Comparison of ENCODE assay signal across 11 cellular contexts in the genomic region with DNA sequence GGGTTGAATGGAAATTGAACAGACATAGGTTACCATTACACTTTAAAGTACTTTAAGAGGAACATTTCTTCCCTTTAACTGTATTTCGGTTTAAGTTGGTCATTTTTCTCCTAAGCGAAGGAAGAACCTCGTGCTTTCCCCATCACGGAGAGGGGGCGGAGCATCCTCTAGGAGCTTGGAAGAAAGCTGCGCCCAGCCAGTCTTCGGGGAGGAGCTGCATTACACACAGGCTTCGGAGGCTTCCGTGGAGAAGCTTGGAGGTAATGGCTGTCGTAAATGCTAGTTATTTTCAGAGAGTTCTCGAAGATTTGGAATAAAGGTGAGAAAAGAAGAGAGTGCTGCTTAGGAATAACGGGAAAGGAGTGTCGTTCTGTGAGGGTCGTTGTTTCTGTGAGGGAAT. TPM values are rescaled to one million over a fixed set of nuclear protein-coding genes. Genes with fewer than 3 reads are reported as not detected.
DNase-seq lines count a peak whose midpoint lies in the region; ATAC-seq, FAIRE-seq and TF ChIP-seq lines count a peak whose summit lies in the region.
"Had no signal": no experiment of that assay in that cellular context is flagged by ENCODE, and none has a peak within 500 bp of the region (broad histone marks: within the 10 kb centered on the region; RNA-seq: fewer than 3 reads in every experiment).

TSS of gene PWWP3B (plus strand) at position 199 of the 400 bp plus-strand sequence. CDS start 37,128 bp downstream, outside the sequence.

- ATAC-seq in left lung (peak; percentile 86), HG03571 (IDR thresholded peaks at IDR 0.05; ENCODE audit: unreplicated experiment) (no peak), HG02981 (IDR thresholded peaks at IDR 0.05; ENCODE audit: unreplicated experiment) (no peak), HG02973 (IDR thresholded peaks at IDR 0.05; ENCODE audit: unreplicated experiment) (no peak)

- H3K4me1 Mint-ChIP-seq in type B pancreatic cell (ENCODE audit: unreplicated experiment) = no peaks in the 10 kb centered on the region

- intact Hi-C loops in left lung (cut with DNase I) = no loop called here

- TF ChIP-seq CTCF in left lung (IDR thresholded peaks at IDR 0.05) = no peak
- no peak for TF ChIP-seq CTCF in type B pancreatic cell (conservative IDR thresholded peaks at IDR 0.05)

- H3K36me3 ChIP-seq in left lung = no peaks in the 10 kb centered on the region

- peak within 1 kb of the TSS; percentile 84 for H3K4me3 Mint-ChIP-seq in type B pancreatic cell

- peaks cover 0 to 7% of the 10 kb centered on the region in 2 donors for H3K27me3 ChIP-seq in left lung

- H3K9me3 Mint-ChIP-seq in type B pancreatic cell = no peaks in the 10 kb centered on the region

- H3K27me3 Mint-ChIP-seq in type B pancreatic cell = no peaks in the 10 kb centered on the region

- H3K36me3 Mint-ChIP-seq in type B pancreatic cell = no peaks in the 10 kb centered on the region

- no peaks in the 10 kb centered on the region for H3K4me1 ChIP-seq in left lung

- no peak within 1 kb of the TSS for H3K27ac ChIP-seq in left lung

- peak; percentile 42 to 73 for DNase-seq in NCI-H2081 (lab: John Stamatoyannopoulos, UW)
- no peak for DNase-seq in NCI-H2081 treated with DMSO at 0.1 percent for 48 hours (lab: John Stamatoyannopoulos, UW)
- peak; percentile 33 to 38 for DNase-seq in left lung
- DNase-seq in type B pancreatic cell (ENCODE audit: extremely low spot score, unreplicated experiment) = no peak
- DNase-seq: MV-4-11 had no signal

- peak; percentile 24 for FAIRE-seq in colon (lab: Jason Lieb, UNC)
- FAIRE-seq: A204.1 had no signal

- H3K27ac Mint-ChIP-seq in type B pancreatic cell = no peak within 1 kb of the TSS

- H3K9me3 ChIP-seq in left lung = no peaks in the 10 kb centered on the region

- no peak within 1 kb of the TSS for H3K4me3 ChIP-seq in left lung

RNA-seq across cellular contexts. Expression of gene PWWP3B, which starts in this region (rescaled TPM):
- total RNA-seq in left lung (under 1 TPM; 0.13 to 0.87 TPM), type B pancreatic cell (ENCODE audit: low replicate concordance) (0.79 and 3.8 TPM in 2 replicates)
- total RNA-seq: mononuclear cell had no signal

Comparison
In these comparisons a context has a peak if more than half of its experiments do, and no peak if none do; other contexts are left out.
1. DNase-seq: peak in NCI-H2081 (2 of 2); none in NCI-H2081 treated with DMSO at 0.1 percent for 48 hours (single experiment) and type B pancreatic cell (single experiment).
2. Peak in DNase-seq and ATAC-seq in left lung; RNA of the gene not detected or under 1 TPM.